ENCODE assay signal across 13 cellular contexts in the genomic region with DNA sequence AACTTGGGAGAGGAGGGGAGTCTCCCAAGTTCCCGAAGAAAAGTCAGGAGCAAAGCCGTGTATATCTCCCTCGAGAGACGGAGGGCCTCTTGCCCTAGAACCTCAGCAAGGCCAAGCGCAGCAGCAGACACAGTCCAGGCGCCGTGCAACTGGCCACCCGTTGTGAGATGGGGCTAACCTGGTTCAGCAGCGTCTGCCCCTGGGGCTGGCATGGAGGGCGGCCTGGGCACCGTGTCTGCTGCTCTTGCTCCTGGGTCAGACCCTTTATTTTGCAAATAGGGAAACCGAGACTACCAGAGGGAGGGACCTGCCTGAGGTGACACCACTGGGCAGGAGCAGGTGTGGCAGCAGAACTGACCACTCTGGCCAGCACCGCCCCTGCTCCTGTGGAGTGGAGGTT.
"Had no signal": no experiment of that assay in that cellular context is flagged by ENCODE, and none has a peak within 500 bp of the region (broad histone marks: within the 10 kb centered on the region; RNA-seq: fewer than 3 reads in every experiment).

No MANE protein-coding gene starts in this region.

- H3K36me3 ChIP-seq: ovary had no signal

- ATAC-seq: effector memory CD8-positive, alpha-beta T cell; naive thymus-derived CD4-positive, alpha-beta T cell had no signal

- H3K27ac ChIP-seq: epithelial cell of prostate, ovary had no signal

- DNase-seq: effector memory CD8-positive, alpha-beta T cell; foreskin melanocyte; kidney glomerular epithelial cell; mammary epithelial cell; naive thymus-derived CD4-positive, alpha-beta T cell; ovary; small intestine; stimulated activated CD4-positive, alpha-beta T cell treated with anti-CD3 and anti-CD28 coated beads, Interleukin-2, amount 100 ng/mL, for 48 hours; stimulated activated naive CD4-positive, alpha-beta T cell treated with Interleukin-2 at 50 U/mL for 16 hours; trophoblast cell had no signal

- H3K4me3 ChIP-seq: heart right ventricle, ovary, right atrium auricular region had no signal

- H3K27me3 ChIP-seq: heart right ventricle, ovary, right atrium auricular region had no signal

- H3K9me3 ChIP-seq: heart right ventricle, ovary, right atrium auricular region had no signal
